Comparison of ENCODE assay signal across 17 cellular contexts in genomic region chr10:5887641-5888040, GRCh38. TPM values are rescaled to one million over a fixed set of nuclear protein-coding genes. Genes with fewer than 3 reads are reported as not detected.
DNase-seq lines count a peak whose midpoint lies in the region; ATAC-seq, FAIRE-seq and TF ChIP-seq lines count a peak whose summit lies in the region.
"Had no signal": no experiment of that assay in that cellular context is flagged by ENCODE, and none has a peak within 500 bp of the region (broad histone marks: within the 10 kb centered on the region; RNA-seq: fewer than 3 reads in every experiment).

No MANE protein-coding gene starts in this region.

- no peaks in the 10 kb centered on the region for H3K27me3 ChIP-seq in GM12878 (replicated peaks in 1 of 2; ENCODE audit: control insufficient read depth in 2 of 2, insufficient read depth in 2 of 2, low read length in 1 of 2)
- H3K27me3 ChIP-seq: gastrocnemius medialis had no signal

- H2AFZ ChIP-seq in GM12878 (ENCODE audit: control insufficient read depth, low read depth, low read length), result no peak overlapping the region

- no peak for TF ChIP-seq CTCF in HFFc6 (IDR thresholded peaks at IDR 0.05)
- no peak for TF ChIP-seq CTCF in GM12878 (IDR thresholded peaks at IDR 0.05 in 2 of 3, conservative IDR thresholded peaks at IDR 0.05 in 1 of 3; ENCODE audit: control insufficient read depth in 2 of 3, extremely low read depth in 1 of 3, insufficient read depth in 1 of 3, low read depth in 3 of 3, low read length in 3 of 3)
- TF ChIP-seq CTCF in progenitor cell of endocrine pancreas (IDR thresholded peaks at IDR 0.05; ENCODE audit: unreplicated experiment), result no peak

- no peak overlapping the region for H3K27ac ChIP-seq in GM12878 (ENCODE audit: control insufficient read depth, insufficient read depth)

- TF ChIP-seq EP300 in GM12878 (IDR thresholded peaks at IDR 0.05; ENCODE audit: borderline replicate concordance in 1 of 2, control insufficient read depth in 1 of 2, low read depth in 2 of 2, low read length in 2 of 2), result no peak

- H3K4me2 ChIP-seq in GM12878 (ENCODE audit: control insufficient read depth, insufficient read depth), result peak overlapping the region; percentile 92

- no peak overlapping the region for H3K9ac ChIP-seq in GM12878 (ENCODE audit: control insufficient read depth, insufficient read depth, low read length)

- H3K4me1 Mint-ChIP-seq in T-helper 2 cell treated with Interferon-gamma antibody and Interleukin-4, amounts not matched to agents 5 μg/mL and 100 μg/mL, for 36 hours (ENCODE audit: low read depth), result peaks cover 30% of the 10 kb centered on the region
- H3K4me1 Mint-ChIP-seq in HFFc6 (ENCODE audit: low read depth) (peaks cover 38% of the 10 kb centered on the region), progenitor cell of endocrine pancreas (ENCODE audit: low read depth) (peaks cover 51% of the 10 kb centered on the region)

- TF ChIP-seq RAD21 in GM12878 (IDR thresholded peaks at IDR 0.05; ENCODE audit: insufficient read depth, low read depth, low read length), result no peak

- H3K36me3 Mint-ChIP-seq in T-helper 2 cell treated with Interferon-gamma antibody and Interleukin-4, amounts not matched to agents 5 μg/mL and 100 μg/mL, for 36 hours (ENCODE audit: low read depth), result peaks cover 26% of the 10 kb centered on the region
- H3K36me3 Mint-ChIP-seq in HFFc6 (ENCODE audit: low read depth), result peaks cover 27% of the 10 kb centered on the region
- H3K36me3 Mint-ChIP-seq in progenitor cell of endocrine pancreas (ENCODE audit: insufficient read depth), result peaks cover 24% of the 10 kb centered on the region

- H3K27ac Mint-ChIP-seq in T-helper 2 cell treated with Interferon-gamma antibody and Interleukin-4, amounts not matched to agents 5 μg/mL and 100 μg/mL, for 36 hours, result peak overlapping the region; percentile 43
- H3K27ac Mint-ChIP-seq in HFFc6, result no peak overlapping the region
- H3K27ac Mint-ChIP-seq in progenitor cell of endocrine pancreas, result peak overlapping the region; percentile 56

- TF ChIP-seq POLR2A in GM12878 (IDR thresholded peaks at IDR 0.05; ENCODE audit: low read depth, low read length) (no peak), erythroblast (IDR thresholded peaks at IDR 0.05; ENCODE audit: low read length) (no peak)

- H4K20me1 ChIP-seq in GM12878 (ENCODE audit: control insufficient read depth, insufficient read depth), result no peaks in the 10 kb centered on the region

- WGBS in GM12878 (ENCODE audit: insufficient coverage, insufficient replicate concordance, low lambda C conversion rate, missing lambda C conversion rate), result 94% methylated on average over 5 of the region's 8 CpGs

- CTCF ChIA-PET in GM12878 (lab: Yijun Ruan, JAX), result interaction anchor here (1.0 to 4.9 kb wide), 4 partner anchors 14 to 89 kb away, joined by 3 to 24 read pairs (median 4); no protein-coding TSS in a partner anchor

- no peak for ATAC-seq in GM12878
- ATAC-seq: gastrocnemius medialis had no signal

- POLR2A ChIA-PET in GM12878 (lab: Charles Lee), result interaction anchor here (0.6 to 3.1 kb wide), 7 partner anchors 16 to 195 kb away, joined by 3 to 25 read pairs (median 5); partner anchors contain the start of gene GDI2

- H3K4me1 ChIP-seq in GM12878 (ENCODE audit: control insufficient read depth, insufficient read depth, low read length), result peaks cover 12% of the 10 kb centered on the region

- H3K9me3 ChIP-seq in GM12878 (replicated peaks; ENCODE audit: control insufficient read depth, insufficient read depth, low read length), result no peaks in the 10 kb centered on the region
- H3K9me3 ChIP-seq: gastrocnemius medialis had no signal

- in situ Hi-C loops in GM12878 (cut with MboI), result no loop called here

- H3K4me3 Mint-ChIP-seq in T-helper 2 cell treated with Interferon-gamma antibody and Interleukin-4, amounts not matched to agents 5 μg/mL and 100 μg/mL, for 36 hours, result no peak overlapping the region
- H3K4me3 Mint-ChIP-seq in HFFc6 (peak overlapping the region; percentile 91; the same call in 1 of the 2 replicates), progenitor cell of endocrine pancreas (ENCODE audit: low read depth) (peak overlapping the region; percentile 89)

- H3K9me3 Mint-ChIP-seq in T-helper 2 cell treated with Interferon-gamma antibody and Interleukin-4, amounts not matched to agents 5 μg/mL and 100 μg/mL, for 36 hours, result no peaks in the 10 kb centered on the region
- H3K9me3 Mint-ChIP-seq in HFFc6 (no peaks in the 10 kb centered on the region), progenitor cell of endocrine pancreas (ENCODE audit: low read depth) (no peaks in the 10 kb centered on the region)

- peak overlapping the region; percentile 96 for H3K4me3 ChIP-seq in GM12878

- H3K79me2 ChIP-seq in GM12878 (ENCODE audit: control insufficient read depth, insufficient read depth, low read length), result peaks cover 37% of the 10 kb centered on the region

- intact Hi-C loops in GM12878 (cut with micrococcal nuclease; ENCODE audit: unreplicated experiment), result no loop called here

- H3K27me3 Mint-ChIP-seq in T-helper 2 cell treated with Interferon-gamma antibody and Interleukin-4, amounts not matched to agents 5 μg/mL and 100 μg/mL, for 36 hours (ENCODE audit: low read depth), result no peaks in the 10 kb centered on the region
- H3K27me3 Mint-ChIP-seq in HFFc6 (ENCODE audit: insufficient read depth), result no peaks in the 10 kb centered on the region
- H3K27me3 Mint-ChIP-seq in progenitor cell of endocrine pancreas, result peaks cover 3% of the 10 kb centered on the region

- DNase-seq in T-helper 2 cell treated with Interferon-gamma antibody and Interleukin-4, amounts not matched to agents 5 μg/mL and 100 μg/mL, for 36 hours (ENCODE audit: low spot score), result no peak
- DNase-seq in T-helper 2 cell, result no peak
- DNase-seq in HFFc6, result no peak
- DNase-seq in GM12878 (ENCODE audit: low read depth, low spot score), result no peak
- no peak for DNase-seq in progenitor cell of endocrine pancreas (ENCODE audit: low spot score, unreplicated experiment)
- DNase-seq in erythroblast (lab: John Stamatoyannopoulos, UW), result no peak
- no peak for DNase-seq in COLO829 (ENCODE audit: low spot score)
- DNase-seq in NCI-H748 treated with DMSO at 0.1 percent for 48 hours (lab: John Stamatoyannopoulos, UW), result no peak
- DNase-seq: effector CD8-positive, alpha-beta T cell; gastrocnemius medialis; GOT3; NCI-H1092 treated with DMSO at 0.1 percent for 48 hours; NCI-H446 treated with DMSO at 0.1 percent for 48 hours; T1000 had no signal

- SMC1A ChIA-PET in GM12878 (lab: Charles Lee; ENCODE audit: uncharacterized antibody, unreplicated experiment), result interaction anchor here (0.8 to 3.6 kb wide), 13 partner anchors 14 to 93 kb away, joined by 3 to 24 read pairs (median 5); no protein-coding TSS in a partner anchor

- no peak for FAIRE-seq in GM12878 (lab: Jason Lieb, UNC)
- FAIRE-seq: A204.1, GM19239, urothelium cell line had no signal

- BruUV-seq in GM12878 (replicated peaks; lab: Mats Ljungman, UMichigan), result no TSS peak

- RAD21 ChIA-PET in GM12878 (lab: Charles Lee; ENCODE audit: unreplicated experiment), result interaction anchor here (0.5 to 5.6 kb wide), 10 partner anchors 13 to 125 kb away, joined by 3 to 28 read pairs (median 4); partner anchors contain the start of gene GDI2

- H3K36me3 ChIP-seq in GM12878 (ENCODE audit: control insufficient read depth in 2 of 2, insufficient read depth in 2 of 2, low read length in 1 of 2), result peaks cover 0 to 11% of the 10 kb centered on the region in 2 experiments; a peak in 2 of 4 replicates

TF ChIP-seq in GM12878, 131 proteins besides CTCF, POLR2A, EP300 and RAD21 (continues in another document):
- TF ChIP-seq JUND (IDR thresholded peaks at IDR 0.05; ENCODE audit: low read depth, low read length) (no peak), ZSCAN29 (IDR thresholded peaks at IDR 0.05) (no peak)

RNA-seq across cellular contexts. Expression of gene ANKRD16, which starts 2.1 kb away (rescaled TPM):
- total RNA-seq in HFFc6 (2021; fragmentation: NEBNext Ultra II Directional; extraction: Animal tissue kit (Norgen Biotek cat#: 25700)), result 1 to 10 TPM; 4.7 to 6.7 (median 5.5) TPM
- total RNA-seq in GM12878 (2013; cell fraction: nucleolus; rRNA removed), result 37.5 and 42.1 TPM in 2 replicates
- total RNA-seq in GM12878 (2014; rRNA removed) (10.5 and 11.2 TPM in 2 replicates), GM12878 (2014; rRNA removed; fragmentation: Illumina TruSeq; extraction: Trizol) (3.5 and 4.6 TPM in 2 replicates), GM12878 (2021) (9.0 and 9.5 TPM in 2 replicates), progenitor cell of endocrine pancreas (16.8 and 18.0 TPM in 2 replicates)
- polyA plus RNA-seq in GM12878 (2011; ENCODE audit: low read depth), result 3.3 TPM
- polyA plus RNA-seq in GM12878 (2011; rRNA removed) (8.7 and 13.6 TPM in 2 replicates), GM12878 (2014; fragmentation: Illumina TruSeq; extraction: Trizol) (4.3 and 5.2 TPM in 2 replicates), GM12878 (2014; fragmentation: Nextera tagmentation; extraction: Ambion mirVana) (1 to 10 TPM; 1.4 to 2.9 TPM), GM12878 (2014; rRNA removed) (7.9 and 9.3 TPM in 2 replicates), GM12878 (2016; fragmentation: Nextera tagmentation; extraction: Ambion mirVana) (1 to 10 TPM in 1 of 2 experiments, under 1 TPM in 1; 0.57 to 4.2 TPM)
- polyA plus RNA-seq in GM12878 (2011; cell fraction: cytosol; rRNA removed), result 10.6 and 15.0 TPM in 2 replicates
- 27.7 and 29.6 TPM in 2 replicates for polyA plus RNA-seq in GM12878 (2011; cell fraction: nucleus; rRNA removed)
- 5.7 and 6.1 TPM in 2 replicates for polyA plus RNA-seq in GM12878 (2012)
- polyA minus RNA-seq in GM12878 (2011; rRNA and poly(A)+ RNA removed), result 24.7 and 29.2 TPM in 2 replicates
- 4.0 and 6.1 TPM in 2 replicates for polyA minus RNA-seq in GM12878 (2011; cell fraction: cytosol; rRNA and poly(A)+ RNA removed)
- 13.4 and 22.9 TPM in 2 replicates for polyA minus RNA-seq in GM12878 (2011; cell fraction: nucleus; rRNA and poly(A)+ RNA removed)

RNA-seq across cellular contexts. Expression of gene FBH1, which starts 2.4 kb away (rescaled TPM):
- total RNA-seq in HFFc6 (2021; fragmentation: NEBNext Ultra II Directional; extraction: Animal tissue kit (Norgen Biotek cat#: 25700)), result 10 to 100 TPM; 60.1 to 69.8 (median 64.2) TPM
- 158 and 181 TPM in 2 replicates for total RNA-seq in GM12878 (2013; cell fraction: nucleolus; rRNA removed)
- total RNA-seq in GM12878 (2014; rRNA removed) (45.1 and 51.9 TPM in 2 replicates), GM12878 (2014; rRNA removed; fragmentation: Illumina TruSeq; extraction: Trizol) (54.6 and 60.9 TPM in 2 replicates), GM12878 (2021) (58.7 and 66.8 TPM in 2 replicates), progenitor cell of endocrine pancreas (85.5 and 87.4 TPM in 2 replicates)
- polyA plus RNA-seq in GM12878 (2011; ENCODE audit: low read depth), result 33.1 TPM
- polyA plus RNA-seq in GM12878 (2011; rRNA removed) (40.6 and 49.2 TPM in 2 replicates), GM12878 (2014; fragmentation: Illumina TruSeq; extraction: Trizol) (34.4 and 37.9 TPM in 2 replicates), GM12878 (2014; fragmentation: Nextera tagmentation; extraction: Ambion mirVana) (10 to 100 TPM in 1 of 2 experiments, 1 to 10 TPM in 1; 6.1 to 19.0 TPM), GM12878 (2014; rRNA removed) (42.0 and 44.4 TPM in 2 replicates), GM12878 (2016; fragmentation: Nextera tagmentation; extraction: Ambion mirVana) (10 to 100 TPM; 67.4 to 67.6 TPM)
- 47.8 and 53.8 TPM in 2 replicates for polyA plus RNA-seq in GM12878 (2011; cell fraction: cytosol; rRNA removed)
- polyA plus RNA-seq in GM12878 (2011; cell fraction: nucleus; rRNA removed), result 93.4 and 100.0 TPM in 2 replicates
- 39.6 and 40.3 TPM in 2 replicates for polyA plus RNA-seq in GM12878 (2012)
- polyA minus RNA-seq in GM12878 (2011; rRNA and poly(A)+ RNA removed), result 110 and 113 TPM in 2 replicates
- 22.3 and 33.1 TPM in 2 replicates for polyA minus RNA-seq in GM12878 (2011; cell fraction: cytosol; rRNA and poly(A)+ RNA removed)
- 38.8 and 57.9 TPM in 2 replicates for polyA minus RNA-seq in GM12878 (2011; cell fraction: nucleus; rRNA and poly(A)+ RNA removed)
